In the genomic region with DNA sequence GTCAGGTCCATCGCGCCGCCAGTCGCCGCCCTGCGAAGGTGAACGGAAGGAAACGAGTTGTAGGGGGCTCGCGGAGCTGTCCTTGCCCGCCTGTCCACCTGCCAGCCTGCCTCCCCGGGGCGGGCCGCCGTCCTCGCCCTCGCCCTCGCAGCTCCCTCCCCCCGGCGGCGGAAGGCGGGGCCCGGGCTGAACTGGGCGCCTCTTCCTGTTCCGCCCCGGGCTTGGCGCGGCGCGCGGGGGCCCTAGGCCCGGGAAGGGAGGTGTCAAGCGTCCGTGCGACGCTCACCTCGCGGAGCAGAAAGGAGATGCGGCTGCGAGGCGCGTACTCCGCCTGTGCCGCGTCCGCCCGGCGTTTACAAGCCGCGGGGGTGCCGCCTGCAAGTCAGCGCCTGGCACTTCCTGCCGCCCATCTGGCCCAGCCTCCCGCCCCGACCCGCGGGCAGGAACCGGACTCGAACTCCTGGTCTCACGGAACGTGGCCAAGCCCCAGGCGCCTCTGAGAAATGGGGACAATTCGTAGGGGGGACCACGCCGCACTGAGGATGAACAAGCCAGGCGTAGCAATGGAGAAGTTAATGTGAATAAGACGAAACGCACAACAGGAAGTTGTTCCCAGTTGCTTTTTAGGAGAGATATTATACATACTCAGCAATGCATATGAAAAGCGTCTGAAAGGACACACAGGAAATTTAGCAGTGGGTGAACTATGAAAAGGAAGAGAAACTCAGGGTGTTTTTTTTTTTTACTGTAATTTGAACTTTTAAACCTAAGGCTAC, we compare ENCODE assay signal across 8 cellular contexts.
DNase-seq lines count a peak whose midpoint lies in the region; ATAC-seq lines count a peak whose summit lies in the region.

TSS of gene CNPPD1 (minus strand) at position 108 of the 776 bp plus-strand sequence. CDS start at position 11, 97 bp downstream.

- peak; percentile 66 for ATAC-seq in GM18907 (IDR thresholded peaks at IDR 0.05; ENCODE audit: unreplicated experiment)
- peak; percentile 62 for ATAC-seq in HG03135 (IDR thresholded peaks at IDR 0.05; ENCODE audit: unreplicated experiment)

- peak; percentile 88 for DNase-seq in AG08396 (ENCODE audit: low spot score)
- peak; percentile 85 for DNase-seq in NCI-H226
- peak; percentile 61 to 86 (median 76) for DNase-seq in activated CD4-positive, CD25-positive, alpha-beta regulatory T cell (lab: John Stamatoyannopoulos, UW)
- peak in 58 of 61 donors; percentile 39 to 91 (median 74) for DNase-seq in caudate nucleus (lab: John Stamatoyannopoulos, UW)
- peak; percentile 92 for DNase-seq in islet precursor cell
- DNase-seq in stimulated activated CD4-positive, alpha-beta T cell treated with anti-CD3 and anti-CD28 coated beads, Interleukin-12 subunit alpha, Interleukin-12 subunit beta, amount 100 ng/mL, for 48 hours (ENCODE audit: low read depth in 2 of 3, low spot score in 1 of 3), result peak; percentile 64 to 86 (median 75)

- H3K27ac ChIP-seq in caudate nucleus (ENCODE audit: low read depth, low read length), result peak within 1 kb of the TSS; percentile 100

Comparison
In these comparisons a context has a peak if more than half of its experiments do, and no peak if none do; other contexts are left out.
1. Peak in every context shown above with its lines: DNase-seq, ATAC-seq and H3K27ac ChIP-seq.